17 cellular contexts compared by ENCODE assay signal in genomic region chr6:156846845-156847599, GRCh38.
DNase-seq lines count a peak whose midpoint lies in the region; ATAC-seq, FAIRE-seq and TF ChIP-seq lines count a peak whose summit lies in the region.
"Had no signal": no experiment of that assay in that cellular context is flagged by ENCODE, and none has a peak within 500 bp of the region (broad histone marks: within the 10 kb centered on the region; RNA-seq: fewer than 3 reads in every experiment).

No MANE protein-coding gene starts in this region.

- H3K23me2 ChIP-seq in H1 (ENCODE audit: low read depth, low read length): no peaks in the 10 kb centered on the region

- H2AK5ac ChIP-seq in IMR-90 (ENCODE audit: low read depth, low read length): no peak overlapping the region
- no peak overlapping the region for H2AK5ac ChIP-seq in H1 (ENCODE audit: low read depth, low read length)

- TF ChIP-seq RAD21 in IMR-90 (IDR thresholded peaks at IDR 0.05; ENCODE audit: low read length) (no peak), H1 (IDR thresholded peaks at IDR 0.05 in 1 of 2, conservative IDR thresholded peaks at IDR 0.05 in 1 of 2; ENCODE audit: low read depth in 2 of 2, low read length in 2 of 2) (no peak)

- ATAC-seq in IMR-90 (ENCODE audit: low read depth) (no peak), HG03175 (IDR thresholded peaks at IDR 0.05; ENCODE audit: unreplicated experiment) (no peak)
- ATAC-seq: activated naive CD4-positive, alpha-beta T cell treated with anti-CD3 and anti-CD28 coated beads, Interleukin-2, amount 50 U/mL, for 72 hours; stimulated activated naive CD8-positive, alpha-beta T cell treated with anti-CD3 and anti-CD28 coated beads, Interleukin-15, amount 100 ng/mL, for 72 hours had no signal

- no peaks in the 10 kb centered on the region for H3K9me3 ChIP-seq in IMR-90 (ENCODE audit: control insufficient read depth, insufficient read depth, low read length)
- H3K9me3 ChIP-seq in H1 (ENCODE audit: insufficient read depth in 2 of 2, low read depth in 1 of 2, low read length in 1 of 2): no peaks in the 10 kb centered on the region
- H3K9me3 ChIP-seq in SJCRH30 (replicated peaks): no peaks in the 10 kb centered on the region

- H3K4me1 Mint-ChIP-seq in activated CD4-positive, alpha-beta T cell treated with anti-CD3 and anti-CD28 coated beads, Interleukin-2, amount 10 ng/mL, durations not matched to agents 7 days and 5 days: peaks cover 41% of the 10 kb centered on the region
- peaks cover 83% of the 10 kb centered on the region for H3K4me1 Mint-ChIP-seq in nephron progenitor cell

- H4K5ac ChIP-seq in IMR-90 (ENCODE audit: low read depth, low read length): peak overlapping the region; percentile 36; the same call in 1 of the 2 replicates
- H4K5ac ChIP-seq in H1 (ENCODE audit: insufficient read length, low read depth, low read length): no peak overlapping the region

- H3K4me2 ChIP-seq in IMR-90 (ENCODE audit: low read depth, low read length) (no peak overlapping the region), H1 (ENCODE audit: insufficient read depth in 1 of 2, low read depth in 2 of 2, low read length in 2 of 2) (no peak overlapping the region)

- peaks cover 2 to 98% of the 10 kb centered on the region in 2 experiments; a peak in 3 of 4 replicates for H3K79me2 ChIP-seq in H1 (ENCODE audit: control insufficient read depth in 1 of 2, insufficient read depth in 2 of 2, low read length in 2 of 2)

- H3K4ac ChIP-seq in IMR-90 (ENCODE audit: low read depth, low read length): no peak overlapping the region
- H3K4ac ChIP-seq in H1 (replicated peaks; ENCODE audit: insufficient read length, low read depth, low read length): no peak overlapping the region

- H3K27me3 ChIP-seq in IMR-90 (ENCODE audit: control insufficient read depth, insufficient read depth, low read length) (no peaks in the 10 kb centered on the region), H1 (replicated peaks in 1 of 4; ENCODE audit: control insufficient read depth in 3 of 4, extremely low read depth in 1 of 4, insufficient read depth in 3 of 4, low read length in 3 of 4) (no peaks in the 10 kb centered on the region), SJCRH30 (no peaks in the 10 kb centered on the region)

- 73% methylated on average over 2 of the region's 6 CpGs; no CpG with 5 or more reads in 1 of the 2 experiments for WGBS in IMR-90 (ENCODE audit: extremely low coverage in 2 of 2, insufficient read length in 1 of 2), 2 experiments
- WGBS in H1 (ENCODE audit: extremely low coverage in 1 of 2, insufficient coverage in 1 of 2, insufficient read length in 1 of 2, insufficient replicate concordance in 2 of 2, low coverage in 1 of 2, low lambda C conversion rate in 2 of 2, missing lambda C conversion rate in 1 of 2), 2 experiments: 66% methylated on average over 6 of the region's 6 CpGs; no CpG with 5 or more reads in 1 of the 2 experiments

- in situ Hi-C loops in IMR-90 (cut with MboI; ENCODE audit: low sequenced_read_pairs): no loop called here

- H3K9ac ChIP-seq in IMR-90 (ENCODE audit: low read depth, low read length) (no peak overlapping the region), H1 (replicated peaks in 1 of 4; ENCODE audit: extremely low read depth in 1 of 4, low read depth in 3 of 4, low read length in 3 of 4) (no peak overlapping the region)
- H3K9ac ChIP-seq: GM23248 had no signal

- TF ChIP-seq POLR2A in IMR-90 (IDR thresholded peaks at IDR 0.05; ENCODE audit: low read depth, low read length): no peak
- TF ChIP-seq POLR2A in H1 (IDR thresholded peaks at IDR 0.05; ENCODE audit: control extremely low read depth in 1 of 2, low read depth in 2 of 2, low read length in 2 of 2): no peak

- H3K79me1 ChIP-seq in IMR-90 (ENCODE audit: low read depth in 1 of 2, low read length in 2 of 2): peaks cover 31 to 74% of the 10 kb centered on the region in 2 experiments
- H3K79me1 ChIP-seq in H1 (ENCODE audit: low read depth, low read length): peaks cover 5% of the 10 kb centered on the region; the same call in 1 of the 2 replicates

- no peak for TF ChIP-seq EP300 in H1 (IDR thresholded peaks at IDR 0.05; ENCODE audit: borderline replicate concordance in 1 of 2, low read depth in 2 of 2, low read length in 2 of 2)

- peaks cover 65% of the 10 kb centered on the region for H4K20me1 ChIP-seq in IMR-90 (ENCODE audit: insufficient read depth, low read length)
- peaks cover 0 to 3% of the 10 kb centered on the region in 2 experiments for H4K20me1 ChIP-seq in H1 (replicated peaks in 1 of 2; ENCODE audit: control insufficient read depth in 1 of 2, insufficient read depth in 2 of 2, low read length in 2 of 2)

- H3K14ac ChIP-seq in IMR-90 (replicated peaks; ENCODE audit: low read depth, low read length) (no peak overlapping the region), H1 (ENCODE audit: insufficient read length) (no peak overlapping the region)

- H2BK12ac ChIP-seq in H1 (ENCODE audit: low read depth, low read length): no peak overlapping the region

- H2BK120ac ChIP-seq in IMR-90 (ENCODE audit: low read depth, low read length): no peak overlapping the region
- no peak overlapping the region for H2BK120ac ChIP-seq in H1 (replicated peaks; ENCODE audit: low read depth, low read length)

- H3K4me3 Mint-ChIP-seq in activated CD4-positive, alpha-beta T cell treated with anti-CD3 and anti-CD28 coated beads, Interleukin-2, amount 10 ng/mL, durations not matched to agents 7 days and 5 days: no peak overlapping the region
- peak overlapping the region; percentile 46 for H3K4me3 Mint-ChIP-seq in nephron progenitor cell
- H3K4me3 Mint-ChIP-seq: stimulated activated naive CD8-positive, alpha-beta T cell treated with anti-CD3 and anti-CD28 coated beads, Interleukin-15, amount 100 ng/mL, for 72 hours had no signal

- no peak overlapping the region for H4K91ac ChIP-seq in IMR-90 (ENCODE audit: insufficient read depth, low read depth, low read length)
- no peak overlapping the region for H4K91ac ChIP-seq in H1 (replicated peaks; ENCODE audit: insufficient read length, low read length)

- no peak for DNase-seq in activated CD4-positive, alpha-beta T cell treated with anti-CD3 and anti-CD28 coated beads, Interleukin-2, amount 10 ng/mL, durations not matched to agents 7 days and 5 days
- DNase-seq in activated CD4-positive, alpha-beta T cell treated with anti-CD3 and anti-CD28 coated beads for 4 hours: no peak
- DNase-seq in IMR-90: no peak
- DNase-seq in H1 (ENCODE audit: low read depth in 1 of 2, low spot score in 2 of 2): no peak
- no peak for DNase-seq in nephron progenitor cell
- DNase-seq in SJCRH30: no peak
- DNase-seq in UCSD-AML1 (lab: John Stamatoyannopoulos, UW; ENCODE audit: unreplicated experiment): no peak
- DNase-seq: caudate nucleus; GM23248; islet precursor cell; NCI-H1048; NK-92 treated with Interleukin-12 subunit alpha and Interleukin-12 subunit beta, amount 100 ng/mL, for 24 hours; SHP77 treated with DMSO at 0.1 percent for 48 hours; small intestine; stimulated activated naive CD8-positive, alpha-beta T cell treated with anti-CD3 and anti-CD28 coated beads, Interleukin-15, amount 100 ng/mL, for 72 hours had no signal

- CTCF ChIA-PET in activated CD4-positive, alpha-beta T cell treated with anti-CD3 and anti-CD28 coated beads, Interleukin-2, amount 10 ng/mL, durations not matched to agents 7 days and 5 days (lab: Charles Lee): interaction anchor here (0.6 kb wide), 2 partner anchors 74 to 149 kb away, joined by 3 to 5 read pairs; no protein-coding TSS in a partner anchor
- CTCF ChIA-PET in IMR-90 (lab: Yijun Ruan, JAX) (no interaction called here), H1 (lab: Charles Lee; ENCODE audit: partially characterized antibody) (interaction anchor here (0.6 to 1.2 kb wide), 3 partner anchors 35 to 193 kb away, joined by 4 read pairs; no protein-coding TSS in a partner anchor)

- H3K56ac ChIP-seq in IMR-90 (ENCODE audit: extremely low read depth, insufficient read depth, low read length): no peak overlapping the region
- no peak overlapping the region for H3K56ac ChIP-seq in H1 (replicated peaks; ENCODE audit: insufficient read length, low read depth, low read length)

- no peak overlapping the region for H4K8ac ChIP-seq in IMR-90 (ENCODE audit: low read depth in 2 of 2, low read length in 2 of 2)
- no peak overlapping the region for H4K8ac ChIP-seq in H1 (ENCODE audit: extremely low read depth, insufficient read depth, low read length)

- H3K4me1 ChIP-seq in IMR-90 (ENCODE audit: control insufficient read depth, insufficient read depth, low read length) (peaks cover 26% of the 10 kb centered on the region), H1 (replicated peaks in 1 of 4; ENCODE audit: control insufficient read depth in 3 of 4, insufficient read depth in 4 of 4, low read length in 3 of 4) (peaks cover 0 to 37% (median 15%) of the 10 kb centered on the region in 4 experiments; a peak in 5 of 7 replicates), SJCRH30 (peaks cover 25% of the 10 kb centered on the region)

- H3K36me3 Mint-ChIP-seq in activated CD4-positive, alpha-beta T cell treated with anti-CD3 and anti-CD28 coated beads, Interleukin-2, amount 10 ng/mL, durations not matched to agents 7 days and 5 days (ENCODE audit: low read depth): peaks cover 20% of the 10 kb centered on the region
- H3K36me3 Mint-ChIP-seq in nephron progenitor cell (ENCODE audit: low read depth): peaks cover 21% of the 10 kb centered on the region

- POLR2A ChIA-PET in activated CD4-positive, alpha-beta T cell treated with anti-CD3 and anti-CD28 coated beads, Interleukin-2, amount 10 ng/mL, durations not matched to agents 7 days and 5 days (lab: Charles Lee): no interaction called here
- POLR2A ChIA-PET in IMR-90 (lab: Charles Lee; ENCODE audit: unreplicated experiment) (no interaction called here), H1 (lab: Charles Lee; ENCODE audit: partially characterized antibody) (no interaction called here)

- no peaks in the 10 kb centered on the region for H3K27me3 Mint-ChIP-seq in activated CD4-positive, alpha-beta T cell treated with anti-CD3 and anti-CD28 coated beads, Interleukin-2, amount 10 ng/mL, durations not matched to agents 7 days and 5 days
- H3K27me3 Mint-ChIP-seq in nephron progenitor cell (ENCODE audit: low read depth, poor library complexity): no peaks in the 10 kb centered on the region
- H3K27me3 Mint-ChIP-seq: stimulated activated naive CD8-positive, alpha-beta T cell treated with anti-CD3 and anti-CD28 coated beads, Interleukin-15, amount 100 ng/mL, for 72 hours had no signal

- H3K23ac ChIP-seq in IMR-90 (ENCODE audit: low read depth, low read length) (no peak overlapping the region), H1 (ENCODE audit: insufficient read length) (no peak overlapping the region)

- TF ChIP-seq CTCF in IMR-90 (conservative IDR thresholded peaks at IDR 0.05; ENCODE audit: low read depth, low read length) (no peak), H1 (IDR thresholded peaks at IDR 0.05; ENCODE audit: control extremely low read depth in 1 of 3, insufficient read depth in 1 of 3, low read depth in 1 of 3, low read length in 3 of 3) (no peak), nephron progenitor cell (IDR thresholded peaks at IDR 0.05) (no peak)

- H2AFZ ChIP-seq in IMR-90 (replicated peaks; ENCODE audit: low read length, poor library complexity) (no peak overlapping the region), H1 (ENCODE audit: low read length) (no peak overlapping the region)
- H2AFZ ChIP-seq: GM23248 had no signal

- peaks cover 25% of the 10 kb centered on the region for H3K9me1 ChIP-seq in IMR-90 (ENCODE audit: insufficient read depth, low read length)

- no peaks in the 10 kb centered on the region for H3K36me3 ChIP-seq in IMR-90 (ENCODE audit: control insufficient read depth, insufficient read depth, low read length)
- H3K36me3 ChIP-seq in H1 (ENCODE audit: control insufficient read depth in 2 of 4, insufficient read depth in 4 of 4, low read length in 3 of 4): no peaks in the 10 kb centered on the region
- no peaks in the 10 kb centered on the region for H3K36me3 ChIP-seq in SJCRH30

- intact Hi-C loops in IMR-90 (cut with micrococcal nuclease): no loop called here

- no peaks in the 10 kb centered on the region for H3K9me3 Mint-ChIP-seq in activated CD4-positive, alpha-beta T cell treated with anti-CD3 and anti-CD28 coated beads, Interleukin-2, amount 10 ng/mL, durations not matched to agents 7 days and 5 days
- no peaks in the 10 kb centered on the region for H3K9me3 Mint-ChIP-seq in nephron progenitor cell
- H3K9me3 Mint-ChIP-seq: stimulated activated naive CD8-positive, alpha-beta T cell treated with anti-CD3 and anti-CD28 coated beads, Interleukin-15, amount 100 ng/mL, for 72 hours had no signal

- H3K4me3 ChIP-seq in IMR-90 (ENCODE audit: insufficient read depth, low read depth, low read length) (no peak overlapping the region), H1 (ENCODE audit: extremely low read depth in 1 of 4, insufficient read depth in 2 of 4, low read depth in 3 of 4, low read length in 4 of 4) (no peak overlapping the region), SJCRH30 (no peak overlapping the region)
- H3K4me3 ChIP-seq: GM23248 had no signal

- FAIRE-seq in H1 (lab: Jason Lieb, UNC): no peak
- FAIRE-seq: small intestine had no signal

- BruUV-seq in IMR-90 (replicated peaks; lab: Mats Ljungman, UMichigan): no TSS peak

- H3K27ac Mint-ChIP-seq in activated CD4-positive, alpha-beta T cell treated with anti-CD3 and anti-CD28 coated beads, Interleukin-2, amount 10 ng/mL, durations not matched to agents 7 days and 5 days: peak overlapping the region; percentile 72
- peak overlapping the region; percentile 83 for H3K27ac Mint-ChIP-seq in nephron progenitor cell

- H2BK20ac ChIP-seq in IMR-90 (ENCODE audit: low read depth, low read length) (no peak overlapping the region), H1 (ENCODE audit: low read length) (no peak overlapping the region)

- no peak overlapping the region for H2AK9ac ChIP-seq in IMR-90 (replicated peaks; ENCODE audit: low read depth, low read length, poor library complexity)

- H3K18ac ChIP-seq in IMR-90 (ENCODE audit: low read depth, low read length) (no peak overlapping the region; the same call in 1 of the 2 replicates), H1 (ENCODE audit: extremely low read depth, low read length) (no peak overlapping the region)

- dilution Hi-C loops in IMR-90 (cut with HindIII; ENCODE audit: low sequenced_read_pairs, unreplicated experiment): no loop called here

- H2BK15ac ChIP-seq in IMR-90 (ENCODE audit: low read depth, low read length) (no peak overlapping the region), H1 (ENCODE audit: low read length) (no peak overlapping the region)

- H2BK5ac ChIP-seq in IMR-90 (ENCODE audit: low read depth, low read length, poor library complexity, severe bottlenecking) (no peak overlapping the region), H1 (ENCODE audit: low read depth, low read length) (no peak overlapping the region)

- no peak overlapping the region for H3K27ac ChIP-seq in IMR-90 (ENCODE audit: insufficient read depth, low read length)
- no peak overlapping the region for H3K27ac ChIP-seq in H1 (ENCODE audit: low read depth, low read length)
- H3K27ac ChIP-seq in SJCRH30: no peak overlapping the region
- H3K27ac ChIP-seq: GM23248 had no signal
